In the genomic region with DNA sequence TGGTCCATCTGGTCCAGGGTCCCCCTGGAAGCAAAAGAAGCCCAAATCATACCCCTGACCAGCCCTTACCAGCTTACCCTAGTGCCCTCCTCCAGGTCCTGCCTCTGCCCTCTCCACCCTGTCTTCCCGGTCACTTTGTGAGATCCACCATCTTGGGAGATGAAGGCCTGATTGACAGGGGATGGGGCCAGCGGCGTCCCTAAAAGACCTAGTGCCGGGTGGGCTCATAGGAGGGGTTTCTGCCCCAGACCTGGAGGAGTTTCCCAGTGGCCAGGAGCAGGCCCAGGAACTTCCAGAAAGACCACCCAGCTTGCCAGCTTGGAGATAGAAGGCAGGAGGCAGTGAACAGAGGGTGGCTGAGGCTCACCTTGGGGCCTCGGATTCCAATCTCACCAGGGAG, we compare ENCODE assay signal across 2 cellular contexts.
TF ChIP-seq lines count a peak whose summit lies in the region.

No MANE protein-coding gene starts in this region.

TF ChIP-seq in HEK293T, 16 proteins besides CTCF, POLR2A, EP300 and RAD21:
- TF ChIP-seq FOXA1 (IDR thresholded peaks at IDR 0.05): no peak
- no peak for TF ChIP-seq SP1 (IDR thresholded peaks at IDR 0.05)
- TF ChIP-seq, protein P1, sequence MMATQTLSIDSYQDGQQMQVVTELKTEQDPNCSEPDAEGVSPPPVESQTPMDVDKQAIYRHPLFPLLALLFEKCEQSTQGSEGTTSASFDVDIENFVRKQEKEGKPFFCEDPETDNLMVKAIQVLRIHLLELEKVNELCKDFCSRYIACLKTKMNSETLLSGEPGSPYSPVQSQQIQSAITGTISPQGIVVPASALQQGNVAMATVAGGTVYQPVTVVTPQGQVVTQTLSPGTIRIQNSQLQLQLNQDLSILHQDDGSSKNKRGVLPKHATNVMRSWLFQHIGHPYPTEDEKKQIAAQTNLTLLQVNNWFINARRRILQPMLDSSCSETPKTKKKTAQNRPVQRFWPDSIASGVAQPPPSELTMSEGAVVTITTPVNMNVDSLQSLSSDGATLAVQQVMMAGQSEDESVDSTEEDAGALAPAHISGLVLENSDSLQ (IDR thresholded peaks at IDR 0.05): no peak
- no peak for TF ChIP-seq FOXK2 (IDR thresholded peaks at IDR 0.05)
- no peak for TF ChIP-seq HDGF (IDR thresholded peaks at IDR 0.05; ENCODE audit: borderline replicate concordance)
- no peak for TF ChIP-seq ARNT (IDR thresholded peaks at IDR 0.05)
- no peak for TF ChIP-seq L3MBTL2 (conservative IDR thresholded peaks at IDR 0.05)
- no peak for TF ChIP-seq NFRKB (IDR thresholded peaks at IDR 0.05)
- TF ChIP-seq FOXM1 (IDR thresholded peaks at IDR 0.05; ENCODE audit: borderline replicate concordance): no peak
- no peak for TF ChIP-seq ZNF384 (IDR thresholded peaks at IDR 0.05)
- TF ChIP-seq BHLHE40 (IDR thresholded peaks at IDR 0.05; ENCODE audit: borderline replicate concordance): no peak
- TF ChIP-seq LEF1 (IDR thresholded peaks at IDR 0.05; ENCODE audit: borderline replicate concordance): no peak
- no peak for TF ChIP-seq CTBP1 (IDR thresholded peaks at IDR 0.05; ENCODE audit: borderline replicate concordance)
- no peak for TF ChIP-seq TARDBP (IDR thresholded peaks at IDR 0.05)
- TF ChIP-seq SUZ12 (IDR thresholded peaks at IDR 0.05): no peak
- no peak for TF ChIP-seq ELF4 (IDR thresholded peaks at IDR 0.05)
TF ChIP-seq in HEK293T: peak in this region for 0.

TF ChIP-seq in K562, 482 proteins besides CTCF, POLR2A, EP300 and RAD21:
- TF ChIP-seq, protein P2, sequence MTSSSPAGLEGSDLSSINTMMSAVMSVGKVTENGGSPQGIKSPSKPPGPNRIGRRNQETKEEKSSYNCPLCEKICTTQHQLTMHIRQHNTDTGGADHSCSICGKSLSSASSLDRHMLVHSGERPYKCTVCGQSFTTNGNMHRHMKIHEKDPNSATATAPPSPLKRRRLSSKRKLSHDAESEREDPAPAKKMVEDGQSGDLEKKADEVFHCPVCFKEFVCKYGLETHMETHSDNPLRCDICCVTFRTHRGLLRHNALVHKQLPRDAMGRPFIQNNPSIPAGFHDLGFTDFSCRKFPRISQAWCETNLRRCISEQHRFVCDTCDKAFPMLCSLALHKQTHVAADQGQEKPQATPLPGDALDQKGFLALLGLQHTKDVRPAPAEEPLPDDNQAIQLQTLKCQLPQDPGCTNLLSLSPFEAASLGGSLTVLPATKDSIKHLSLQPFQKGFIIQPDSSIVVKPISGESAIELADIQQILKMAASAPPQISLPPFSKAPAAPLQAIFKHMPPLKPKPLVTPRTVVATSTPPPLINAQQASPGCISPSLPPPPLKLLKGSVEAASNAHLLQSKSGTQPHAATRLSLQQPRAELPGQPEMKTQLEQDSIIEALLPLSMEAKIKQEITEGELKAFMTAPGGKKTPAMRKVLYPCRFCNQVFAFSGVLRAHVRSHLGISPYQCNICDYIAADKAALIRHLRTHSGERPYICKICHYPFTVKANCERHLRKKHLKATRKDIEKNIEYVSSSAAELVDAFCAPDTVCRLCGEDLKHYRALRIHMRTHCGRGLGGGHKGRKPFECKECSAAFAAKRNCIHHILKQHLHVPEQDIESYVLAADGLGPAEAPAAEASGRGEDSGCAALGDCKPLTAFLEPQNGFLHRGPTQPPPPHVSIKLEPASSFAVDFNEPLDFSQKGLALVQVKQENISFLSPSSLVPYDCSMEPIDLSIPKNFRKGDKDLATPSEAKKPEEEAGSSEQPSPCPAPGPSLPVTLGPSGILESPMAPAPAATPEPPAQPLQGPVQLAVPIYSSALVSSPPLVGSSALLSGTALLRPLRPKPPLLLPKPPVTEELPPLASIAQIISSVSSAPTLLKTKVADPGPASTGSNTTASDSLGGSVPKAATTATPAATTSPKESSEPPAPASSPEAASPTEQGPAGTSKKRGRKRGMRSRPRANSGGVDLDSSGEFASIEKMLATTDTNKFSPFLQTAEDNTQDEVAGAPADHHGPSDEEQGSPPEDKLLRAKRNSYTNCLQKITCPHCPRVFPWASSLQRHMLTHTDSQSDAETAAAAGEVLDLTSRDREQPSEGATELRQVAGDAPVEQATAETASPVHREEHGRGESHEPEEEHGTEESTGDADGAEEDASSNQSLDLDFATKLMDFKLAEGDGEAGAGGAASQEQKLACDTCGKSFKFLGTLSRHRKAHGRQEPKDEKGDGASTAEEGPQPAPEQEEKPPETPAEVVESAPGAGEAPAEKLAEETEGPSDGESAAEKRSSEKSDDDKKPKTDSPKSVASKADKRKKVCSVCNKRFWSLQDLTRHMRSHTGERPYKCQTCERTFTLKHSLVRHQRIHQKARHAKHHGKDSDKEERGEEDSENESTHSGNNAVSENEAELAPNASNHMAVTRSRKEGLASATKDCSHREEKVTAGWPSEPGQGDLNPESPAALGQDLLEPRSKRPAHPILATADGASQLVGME (CRISPR knock-in tag; IDR thresholded peaks at IDR 0.05): no peak
- TF ChIP-seq, protein P3, sequence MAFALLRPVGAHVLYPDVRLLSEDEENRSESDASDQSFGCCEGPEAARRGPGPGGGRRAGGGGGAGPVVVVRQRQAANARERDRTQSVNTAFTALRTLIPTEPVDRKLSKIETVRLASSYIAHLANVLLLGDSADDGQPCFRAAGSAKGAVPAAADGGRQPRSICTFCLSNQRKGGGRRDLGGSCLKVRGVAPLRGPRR (CRISPR knock-in tag; IDR thresholded peaks at IDR 0.05): 0 out of 2 replicates have a peak, but pooled peaks have one; percentile 16
- TF ChIP-seq, protein P1 (IDR thresholded peaks at IDR 0.05): peak; percentile 79
